Comparison of ENCODE assay signal across 8 cellular contexts in the genomic region with DNA sequence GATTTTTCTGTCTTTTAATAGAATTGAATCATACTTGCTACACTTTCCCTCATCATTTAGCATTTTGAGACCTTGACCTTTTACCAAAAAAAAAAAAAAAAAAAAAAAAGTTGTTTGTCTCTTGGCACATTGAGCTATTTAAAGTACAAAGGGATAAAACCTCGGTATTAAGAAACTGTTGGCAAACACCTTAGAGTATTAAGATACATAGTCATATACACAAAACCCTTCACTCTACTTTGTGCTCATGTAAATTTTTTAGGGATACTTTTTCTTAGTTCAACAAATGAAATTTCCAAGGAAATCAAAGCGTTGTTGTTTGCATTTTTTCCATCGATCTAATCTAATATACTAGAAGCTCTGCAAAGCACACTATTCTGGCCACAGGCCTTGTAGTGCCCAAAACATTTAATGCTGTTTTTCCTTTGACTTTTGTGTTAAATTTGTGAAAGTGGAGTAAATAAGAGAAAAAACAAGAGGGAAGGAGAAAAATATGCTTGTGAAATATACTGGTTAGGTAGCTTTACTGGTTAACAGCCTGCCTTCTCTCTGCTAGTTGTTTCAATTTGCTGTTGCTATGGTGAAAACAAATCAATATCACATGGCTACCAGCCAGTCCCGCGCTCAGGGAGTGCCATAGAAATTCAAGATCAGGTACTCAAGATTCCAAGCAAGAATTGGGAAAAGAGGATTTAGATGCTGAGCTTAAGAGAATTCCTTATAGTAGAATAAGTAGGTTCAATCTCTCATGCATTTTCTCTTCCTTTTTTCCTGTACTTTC. TPM values are rescaled to one million over a fixed set of nuclear protein-coding genes. Genes with fewer than 3 reads are reported as not detected.
DNase-seq lines count a peak whose midpoint lies in the region; ATAC-seq and TF ChIP-seq lines count a peak whose summit lies in the region.

No MANE protein-coding gene starts in this region.

- peaks cover 37% of the 10 kb centered on the region for H3K36me3 ChIP-seq in MG63

- peaks cover 9% of the 10 kb centered on the region for H3K36me3 Mint-ChIP-seq in activated T-helper 1 cell treated with anti-CD3 and anti-CD28 coated beads, Interleukin-12 subunit alpha, Interleukin-12 subunit beta, Interleukin-2, Interleukin-4 antibody, amounts not matched to agents 30 ng/mL and 10 ng/mL and 1 ng/mL, durations not matched to agents 14 hours and 24 hours and 36 hours (ENCODE audit: low read depth)
- H3K36me3 Mint-ChIP-seq in glutamatergic neuron (ENCODE audit: unreplicated experiment): no peaks in the 10 kb centered on the region

- POLR2A ChIA-PET in GM10248 (lab: Yijun Ruan, JAX): interaction anchor here (0.6 kb wide), 2 partner anchors 109 to 1457 kb away, joined by 3 to 4 read pairs; no protein-coding TSS in a partner anchor

- intact Hi-C loops in activated T-helper 1 cell treated with anti-CD3 and anti-CD28 coated beads, Interleukin-12 subunit alpha, Interleukin-12 subunit beta, Interleukin-2, Interleukin-4 antibody, amounts not matched to agents 30 ng/mL and 10 ng/mL and 1 ng/mL, durations not matched to agents 14 hours and 24 hours and 36 hours (cut with micrococcal nuclease): loop anchor here (5.0 to 10.0 kb wide), 2 partner anchors 753 to 1350 kb away; partner anchors contain the start of gene STK24

- peak overlapping the region; percentile 82 for H3K27ac Mint-ChIP-seq in activated T-helper 1 cell treated with anti-CD3 and anti-CD28 coated beads, Interleukin-12 subunit alpha, Interleukin-12 subunit beta, Interleukin-2, Interleukin-4 antibody, amounts not matched to agents 30 ng/mL and 10 ng/mL and 1 ng/mL, durations not matched to agents 14 hours and 24 hours and 36 hours
- H3K27ac Mint-ChIP-seq in glutamatergic neuron (ENCODE audit: unreplicated experiment): peak overlapping the region; percentile 94

- peak overlapping the region; percentile 87 for H3K4me3 Mint-ChIP-seq in activated T-helper 1 cell treated with anti-CD3 and anti-CD28 coated beads, Interleukin-12 subunit alpha, Interleukin-12 subunit beta, Interleukin-2, Interleukin-4 antibody, amounts not matched to agents 30 ng/mL and 10 ng/mL and 1 ng/mL, durations not matched to agents 14 hours and 24 hours and 36 hours
- peak overlapping the region; percentile 87 for H3K4me3 Mint-ChIP-seq in glutamatergic neuron (ENCODE audit: unreplicated experiment)

- peaks cover 66% of the 10 kb centered on the region for H3K4me1 Mint-ChIP-seq in activated T-helper 1 cell treated with anti-CD3 and anti-CD28 coated beads, Interleukin-12 subunit alpha, Interleukin-12 subunit beta, Interleukin-2, Interleukin-4 antibody, amounts not matched to agents 30 ng/mL and 10 ng/mL and 1 ng/mL, durations not matched to agents 14 hours and 24 hours and 36 hours (ENCODE audit: low read depth)
- peaks cover 46% of the 10 kb centered on the region for H3K4me1 Mint-ChIP-seq in glutamatergic neuron (ENCODE audit: low read depth, unreplicated experiment)

- H3K27me3 Mint-ChIP-seq in activated T-helper 1 cell treated with anti-CD3 and anti-CD28 coated beads, Interleukin-12 subunit alpha, Interleukin-12 subunit beta, Interleukin-2, Interleukin-4 antibody, amounts not matched to agents 30 ng/mL and 10 ng/mL and 1 ng/mL, durations not matched to agents 14 hours and 24 hours and 36 hours (ENCODE audit: insufficient read depth): no peaks in the 10 kb centered on the region
- H3K27me3 Mint-ChIP-seq in glutamatergic neuron (ENCODE audit: unreplicated experiment): peaks cover 6% of the 10 kb centered on the region

- DNase-seq in EL (peak; percentile 27), MG63 (no peak), glutamatergic neuron (peak; percentile 36), skeletal muscle cell (ENCODE audit: low read depth) (no peak), GM10248 (ENCODE audit: extremely low spot score) (no peak)
- no peak for DNase-seq in activated T-helper 1 cell treated with anti-CD3 and anti-CD28 coated beads, Interleukin-12 subunit alpha, Interleukin-12 subunit beta, Interleukin-2, Interleukin-4 antibody, amounts not matched to agents 30 ng/mL and 10 ng/mL and 1 ng/mL, durations not matched to agents 14 hours and 24 hours and 36 hours (ENCODE audit: low spot score)
- DNase-seq in activated CD8-positive, alpha-beta memory T cell treated with anti-CD3 and anti-CD28 coated beads, Interleukin-2, amount 50 U/mL, for 48 hours: no peak

- peak overlapping the region; percentile 74 for H3K4me3 ChIP-seq in MG63
- H3K4me3 ChIP-seq in skeletal muscle cell (ENCODE audit: low read depth, low read length): peak overlapping the region; percentile 74

- CTCF ChIA-PET in GM10248 (lab: Yijun Ruan, JAX): interaction anchor here (0.6 to 4.8 kb wide), 13 partner anchors 12 to 1908 kb away, joined by 3 to 39 read pairs (median 4); no protein-coding TSS in a partner anchor

- no peak for ATAC-seq in GM19351 (IDR thresholded peaks at IDR 0.05; ENCODE audit: unreplicated experiment)

- H3K9me3 ChIP-seq in MG63: no peaks in the 10 kb centered on the region

- no peaks in the 10 kb centered on the region for H3K9me3 Mint-ChIP-seq in activated T-helper 1 cell treated with anti-CD3 and anti-CD28 coated beads, Interleukin-12 subunit alpha, Interleukin-12 subunit beta, Interleukin-2, Interleukin-4 antibody, amounts not matched to agents 30 ng/mL and 10 ng/mL and 1 ng/mL, durations not matched to agents 14 hours and 24 hours and 36 hours
- peaks cover 7% of the 10 kb centered on the region for H3K9me3 Mint-ChIP-seq in glutamatergic neuron (ENCODE audit: unreplicated experiment)

- H3K27me3 ChIP-seq in MG63: no peaks in the 10 kb centered on the region

- TF ChIP-seq CTCF in glutamatergic neuron (IDR thresholded peaks at IDR 0.05; ENCODE audit: partially characterized antibody, unreplicated experiment) (no peak), GM10248 (IDR thresholded peaks at IDR 0.05; ENCODE audit: control extremely low read depth, extremely low read depth, low read depth, missing control alignments) (no peak)

RNA-seq across cellular contexts. Expression of gene MBNL2, which starts 2.6 kb away (rescaled TPM):
- 28.6 and 37.7 TPM in 2 replicates for total RNA-seq in MG63 (2014; rRNA removed; shearing (Covaris generic); ENCODE audit: low replicate concordance)
- 20.7 and 24.2 TPM in 2 replicates for total RNA-seq in activated T-helper 1 cell treated with anti-CD3 and anti-CD28 coated beads, Interleukin-12 subunit alpha, Interleukin-12 subunit beta, Interleukin-2, Interleukin-4 antibody, amounts not matched to agents 30 ng/mL and 10 ng/mL and 1 ng/mL, durations not matched to agents 14 hours and 24 hours and 36 hours
- 12.4 TPM for total RNA-seq in glutamatergic neuron (ENCODE audit: unreplicated experiment)

Comparison
In these comparisons a context has a peak if more than half of its experiments do, and no peak if none do; other contexts are left out.
1. DNase-seq: peak in EL (single experiment) and glutamatergic neuron (single experiment); none in MG63 (single experiment), activated T-helper 1 cell treated with anti-CD3 and anti-CD28 coated beads, Interleukin-12 subunit alpha, Interleukin-12 subunit beta, Interleukin-2, Interleukin-4 antibody, amounts not matched to agents 30 ng/mL and 10 ng/mL and 1 ng/mL, durations not matched to agents 14 hours and 24 hours and 36 hours (single experiment), skeletal muscle cell (single experiment), GM10248 (single experiment) and activated CD8-positive, alpha-beta memory T cell treated with anti-CD3 and anti-CD28 coated beads, Interleukin-2, amount 50 U/mL, for 48 hours (single experiment).